8 cellular contexts compared by ENCODE assay signal in the genomic region with DNA sequence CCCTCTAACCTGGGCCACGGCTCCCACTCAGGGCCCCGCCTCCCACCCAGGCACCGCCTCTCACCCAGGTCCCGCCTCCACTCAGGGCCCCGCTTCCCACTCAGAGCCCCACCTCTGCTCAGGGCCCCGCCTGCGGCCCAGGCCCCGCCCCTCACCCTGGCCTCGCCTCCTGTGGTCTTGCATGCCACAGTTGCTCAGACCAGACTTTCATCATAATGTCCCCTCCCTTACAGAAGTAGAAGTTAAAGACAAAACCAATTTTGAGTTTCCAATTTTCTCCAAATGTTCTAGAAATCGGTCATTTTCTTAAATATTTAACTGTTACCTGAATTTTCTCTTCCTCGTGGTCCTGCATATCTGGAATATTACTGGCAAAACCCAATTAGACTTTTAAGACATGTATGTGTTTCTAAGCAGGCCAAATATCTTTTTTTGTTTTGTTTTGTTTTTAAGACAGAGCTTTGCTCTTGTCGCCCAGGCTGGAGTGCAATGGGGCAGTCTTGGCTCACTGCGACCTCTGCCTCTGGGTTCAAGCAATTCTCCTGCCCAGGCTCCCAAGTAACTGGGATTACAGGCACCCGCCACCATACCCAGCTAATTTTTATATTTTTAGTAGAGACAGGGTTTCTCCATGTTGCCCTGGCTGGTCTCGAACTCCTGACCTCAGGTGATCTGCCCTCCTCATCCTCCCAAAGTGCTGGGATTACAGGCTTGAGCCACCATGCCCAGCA.
DNase-seq lines count a peak whose midpoint lies in the region; ATAC-seq and TF ChIP-seq lines count a peak whose summit lies in the region.
"Not testable (repeated sequence)": the region's sequence is repeated elsewhere in the genome, so short reads cannot be mapped to it uniquely, and the experiment has no call there.

No MANE protein-coding gene starts in this region.

- H3K4me1 ChIP-seq in Caco-2: not testable (repeated sequence)

- not testable (repeated sequence) for H3K4me1 Mint-ChIP-seq in Caco-2 (ENCODE audit: low read depth, unreplicated experiment); neural crest cell

- H3K4me3 Mint-ChIP-seq in Caco-2 (ENCODE audit: unreplicated experiment) (peak overlapping the region; percentile 33), neural crest cell (peak overlapping the region; percentile 41)

- not testable (repeated sequence) for H3K27me3 ChIP-seq in Caco-2 (replicated peaks; ENCODE audit: control insufficient read depth, insufficient read depth, low read length)

- not testable (repeated sequence) for H3K4me3 ChIP-seq in Caco-2 (ENCODE audit: low read depth, low read length); fibroblast of villous mesenchyme (ENCODE audit: low read depth, low read length)

- not testable (repeated sequence) for H3K9me3 ChIP-seq in Caco-2

- peak; percentile 78 to 84 for DNase-seq in Caco-2
- DNase-seq in Kasumi-1 (lab: John Stamatoyannopoulos, UW): peak; percentile 82 to 88
- peak; percentile 87 for DNase-seq in T-helper 9 cell
- peak; percentile 87 for DNase-seq in activated naive CD4-positive, alpha-beta T cell treated with anti-CD3 and anti-CD28 coated beads, Interleukin-2, amount 50 U/mL, for 16 hours
- DNase-seq in fibroblast of villous mesenchyme (ENCODE audit: low read depth): peak; percentile 87
- peak; percentile 46 for DNase-seq in neural crest cell (ENCODE audit: low read depth, low spot score)
- DNase-seq in stimulated activated CD8-positive, alpha-beta memory T cell treated with anti-CD3 and anti-CD28 coated beads, Interleukin-7, amount 100 ng/mL, for 24 hours (ENCODE audit: low read depth): peak; percentile 66

- ATAC-seq in GM21737 (IDR thresholded peaks at IDR 0.05; ENCODE audit: unreplicated experiment): peak; percentile 62

- TF ChIP-seq CTCF in Caco-2 (IDR thresholded peaks at IDR 0.05; ENCODE audit: insufficient read depth in 1 of 2, low read depth in 1 of 2, low read length in 1 of 2, severe bottlenecking in 1 of 2, unreplicated experiment in 1 of 2); fibroblast of villous mesenchyme (IDR thresholded peaks at IDR 0.05; ENCODE audit: insufficient read depth, low read depth, low read length); neural crest cell (conservative IDR thresholded peaks at IDR 0.05): not testable (repeated sequence)

- BruUV-seq in Caco-2 (replicated peaks; lab: Mats Ljungman, UMichigan): not testable (repeated sequence)

- H3K27ac Mint-ChIP-seq in Caco-2 (ENCODE audit: unreplicated experiment); neural crest cell (ENCODE audit: unreplicated experiment): not testable (repeated sequence)

- not testable (repeated sequence) for H3K36me3 ChIP-seq in Caco-2 (ENCODE audit: control insufficient read depth, insufficient read depth, low read length)

- not testable (repeated sequence) for H3K9me3 Mint-ChIP-seq in Caco-2 (ENCODE audit: unreplicated experiment); neural crest cell

- H3K36me3 Mint-ChIP-seq in Caco-2 (ENCODE audit: insufficient read depth, unreplicated experiment); neural crest cell (ENCODE audit: low read depth): not testable (repeated sequence)

- POLR2A ChIA-PET in Caco-2 (lab: Charles Lee): not testable (repeated sequence)

- CTCF ChIA-PET in Caco-2 (lab: Charles Lee): not testable (repeated sequence)

- H3K27me3 Mint-ChIP-seq in Caco-2 (ENCODE audit: insufficient read depth, unreplicated experiment): not testable (repeated sequence)
- peaks cover 22% of the 10 kb centered on the region for H3K27me3 Mint-ChIP-seq in neural crest cell (ENCODE audit: low read depth)

- intact Hi-C loops in Caco-2 (cut with micrococcal nuclease; ENCODE audit: unreplicated experiment): not testable (repeated sequence)
